ENCODE assay signal across 14 cellular contexts in the genomic region with DNA sequence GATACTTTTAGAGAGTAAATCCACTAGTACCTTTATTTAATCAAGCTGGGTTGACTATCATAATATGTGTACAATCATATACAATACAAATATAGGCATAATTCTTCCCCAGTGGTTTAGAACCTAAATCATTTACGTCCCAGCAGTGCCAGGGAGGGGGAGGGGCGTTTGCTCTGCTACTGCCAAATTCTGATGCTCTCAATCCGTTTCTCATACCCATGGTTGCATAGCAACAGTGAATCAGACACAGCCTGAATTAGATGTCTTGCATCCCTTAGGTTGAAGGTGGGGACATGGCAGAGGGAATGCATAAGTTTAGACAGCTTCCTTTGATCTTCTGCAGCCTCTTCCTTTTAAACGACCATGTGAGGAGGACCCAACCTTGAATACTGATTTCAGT.
DNase-seq lines count a peak whose midpoint lies in the region; ATAC-seq and TF ChIP-seq lines count a peak whose summit lies in the region.
"Had no signal": no experiment of that assay in that cellular context is flagged by ENCODE, and none has a peak within 500 bp of the region (broad histone marks: within the 10 kb centered on the region; RNA-seq: fewer than 3 reads in every experiment).

No MANE protein-coding gene starts in this region.

- no peaks in the 10 kb centered on the region for H3K27me3 ChIP-seq in upper lobe of right lung

- intact Hi-C loops in upper lobe of right lung (cut with DNase I) = no loop called here

- DNase-seq in ELR (ENCODE audit: low read depth) (peak; percentile 3), NCI-H2227 (lab: John Stamatoyannopoulos, UW; ENCODE audit: unreplicated experiment) (peak; percentile 65), ecto neural progenitor cell (ENCODE audit: low spot score) (peak; percentile 46), occipital lobe (lab: John Stamatoyannopoulos, UW) (peak; percentile 43), T-helper 9 cell (no peak), NCI-H2196 (lab: John Stamatoyannopoulos, UW; ENCODE audit: unreplicated experiment) (no peak), upper lobe of right lung (no peak), NCI-H2171 (lab: John Stamatoyannopoulos, UW) (no peak)
- DNase-seq: activated naive CD8-positive, alpha-beta T cell treated with anti-CD3 and anti-CD28 coated beads, Interleukin-2, amount 50 U/mL, for 24 hours; NCI-H2171 treated with DMSO at 0.1 percent for 48 hours; stimulated activated CD4-positive, alpha-beta T cell treated with anti-CD3 and anti-CD28 coated beads, Interleukin-4, amount 100 ng/mL, for 24 hours; stimulated activated naive CD8-positive, alpha-beta T cell treated with anti-CD3 and anti-CD28 coated beads, Interleukin-15, amount 100 ng/mL, for 72 hours had no signal

- no peaks in the 10 kb centered on the region for H3K4me1 ChIP-seq in upper lobe of right lung

- H3K9me3 ChIP-seq in upper lobe of right lung = no peaks in the 10 kb centered on the region

- H3K36me3 ChIP-seq in upper lobe of right lung = no peaks in the 10 kb centered on the region

- ATAC-seq in upper lobe of right lung = no peak
- ATAC-seq: activated naive CD8-positive, alpha-beta T cell treated with anti-CD3 and anti-CD28 coated beads, Interleukin-2, amount 50 U/mL, for 24 hours; Right ventricle myocardium inferior; stimulated activated naive CD8-positive, alpha-beta T cell treated with anti-CD3 and anti-CD28 coated beads, Interleukin-15, amount 100 ng/mL, for 72 hours had no signal

- TF ChIP-seq CTCF in upper lobe of right lung (IDR thresholded peaks at IDR 0.05) = no peak

- H3K4me3 ChIP-seq in upper lobe of right lung = no peak overlapping the region

- no peak overlapping the region for H3K27ac ChIP-seq in upper lobe of right lung
- H3K27ac ChIP-seq: KMS-11 had no signal

Comparison
In these comparisons a context has a peak if more than half of its experiments do, and no peak if none do; other contexts are left out.
1. DNase-seq: peak in ELR (single experiment), NCI-H2227 (single experiment), ecto neural progenitor cell (single experiment) and occipital lobe (single experiment); none in T-helper 9 cell (single experiment), NCI-H2196 (single experiment), upper lobe of right lung (single experiment) and NCI-H2171 (single experiment).